26 cellular contexts compared by ENCODE assay signal in genomic region chr1:19327736-19328135, GRCh38.
"Had no signal": no experiment of that assay in that cellular context is flagged by ENCODE, and none has a peak within 500 bp of the region (broad histone marks: within the 10 kb centered on the region; RNA-seq: fewer than 3 reads in every experiment).

No MANE protein-coding gene starts in this region.

- H3K4me3 ChIP-seq: left lung, neural progenitor cell, skin epidermis, upper lobe of right lung had no signal

- H3K4me2 ChIP-seq: neural progenitor cell had no signal

- FAIRE-seq: astrocyte, islet of Langerhans had no signal

- H3K4me3 Mint-ChIP-seq: activated CD4-positive, alpha-beta T cell treated with anti-CD3 and anti-CD28 coated beads for 36 hours; activated T-cell treated with anti-CD3 and anti-CD28 coated beads, Interleukin-2, amount 50 U/mL, for 24 hours; activated T-helper 17 cell treated with anti-CD3 and anti-CD28 coated beads, Interleukin-2, amount 50 U/mL, for 72 hours; dendritic cell treated with granulocyte-macrophage colony-stimulating factor and Interleukin-4, amounts not matched to agents 40 ng/mL and 50 ng/mL, for 4 days; endodermal cell; neural progenitor cell; stimulated activated naive CD8-positive, alpha-beta T cell treated with anti-CD3 and anti-CD28 coated beads, Interleukin-15, amount 100 ng/mL, for 72 hours had no signal

- H3K4me1 Mint-ChIP-seq: activated CD4-positive, alpha-beta T cell treated with anti-CD3 and anti-CD28 coated beads for 36 hours; endodermal cell; neural progenitor cell; stimulated activated naive CD8-positive, alpha-beta T cell treated with anti-CD3 and anti-CD28 coated beads, Interleukin-15, amount 100 ng/mL, for 72 hours had no signal

- H3K36me3 ChIP-seq: neural progenitor cell had no signal

- H2AFZ ChIP-seq: neural progenitor cell had no signal

- H3K27ac ChIP-seq: brain microvascular endothelial cell, left lung, neural progenitor cell, skin epidermis, upper lobe of right lung had no signal

- H3K9me3 Mint-ChIP-seq: activated T-cell treated with anti-CD3 and anti-CD28 coated beads, Interleukin-2, amount 50 U/mL, for 24 hours; activated T-helper 17 cell treated with anti-CD3 and anti-CD28 coated beads, Interleukin-2, amount 50 U/mL, for 72 hours; dendritic cell treated with granulocyte-macrophage colony-stimulating factor and Interleukin-4, amounts not matched to agents 40 ng/mL and 50 ng/mL, for 4 days; endodermal cell; naive thymus-derived CD8-positive, alpha-beta T cell; neural progenitor cell; stimulated activated naive CD8-positive, alpha-beta T cell treated with anti-CD3 and anti-CD28 coated beads, Interleukin-15, amount 100 ng/mL, for 72 hours had no signal

- H3K27me3 ChIP-seq: brain microvascular endothelial cell, left lung, neural progenitor cell, upper lobe of right lung had no signal

- ATAC-seq: activated CD4-positive, alpha-beta T cell treated with anti-CD3 and anti-CD28 coated beads for 36 hours; esophagus mucosa; left lung; naive thymus-derived CD8-positive, alpha-beta T cell; sciatic nerve; stimulated activated naive CD8-positive, alpha-beta T cell treated with anti-CD3 and anti-CD28 coated beads, Interleukin-15, amount 100 ng/mL, for 72 hours; upper lobe of right lung had no signal

- H3K9ac ChIP-seq: neural progenitor cell had no signal

- DNase-seq: activated CD4-positive, alpha-beta T cell treated with anti-CD3 and anti-CD28 coated beads for 36 hours; activated CD4-positive, alpha-beta T cell treated with anti-CD3 and anti-CD28 coated beads, Interleukin-2, amount 50 U/mL, for 4 hours; activated CD4-positive, CD25-positive, alpha-beta regulatory T cell; activated CD8-positive, alpha-beta memory T cell treated with anti-CD3 and anti-CD28 coated beads, Interleukin-2, amount 50 U/mL, for 4 hours; activated gamma-delta T cell treated with Interleukin-2 at 50 U/mL for 16 hours; activated naive CD4-positive, alpha-beta T cell treated with anti-CD3 and anti-CD28 coated beads, Interleukin-2, amount 50 U/mL, for 16 hours; activated T-cell treated with anti-CD3 and anti-CD28 coated beads, Interleukin-2, amount 50 U/mL, for 24 hours; amniotic stem cell; brain microvascular endothelial cell; endodermal cell; left lung; mammary epithelial cell; stimulated activated CD4-positive, alpha-beta T cell treated with anti-CD3 and anti-CD28 coated beads, Interleukin-12 subunit alpha, Interleukin-12 subunit beta, amount 100 ng/mL, for 4 hours; stimulated activated CD4-positive, alpha-beta T cell treated with anti-CD3 and anti-CD28 coated beads, Interleukin-4, amount 100 ng/mL, for 1 hour; stimulated activated naive CD8-positive, alpha-beta T cell treated with anti-CD3 and anti-CD28 coated beads, Interleukin-15, amount 100 ng/mL, for 72 hours; T-helper 1 cell; upper lobe of right lung had no signal

- H3K4me1 ChIP-seq: left lung, neural progenitor cell, upper lobe of right lung had no signal

- H3K27ac Mint-ChIP-seq: activated CD4-positive, alpha-beta T cell treated with anti-CD3 and anti-CD28 coated beads for 36 hours; activated T-helper 17 cell treated with anti-CD3 and anti-CD28 coated beads, Interleukin-2, amount 50 U/mL, for 72 hours; dendritic cell treated with granulocyte-macrophage colony-stimulating factor and Interleukin-4, amounts not matched to agents 40 ng/mL and 50 ng/mL, for 4 days; endodermal cell; neural progenitor cell had no signal

- H3K9me3 ChIP-seq: left lung, upper lobe of right lung had no signal

- H3K27me3 Mint-ChIP-seq: activated CD4-positive, alpha-beta T cell treated with anti-CD3 and anti-CD28 coated beads for 36 hours; activated T-cell treated with anti-CD3 and anti-CD28 coated beads, Interleukin-2, amount 50 U/mL, for 24 hours; activated T-helper 17 cell treated with anti-CD3 and anti-CD28 coated beads, Interleukin-2, amount 50 U/mL, for 72 hours; dendritic cell treated with granulocyte-macrophage colony-stimulating factor and Interleukin-4, amounts not matched to agents 40 ng/mL and 50 ng/mL, for 4 days; naive thymus-derived CD8-positive, alpha-beta T cell; stimulated activated naive CD8-positive, alpha-beta T cell treated with anti-CD3 and anti-CD28 coated beads, Interleukin-15, amount 100 ng/mL, for 72 hours had no signal
